Comparison of ENCODE assay signal across 16 cellular contexts in the genomic region with DNA sequence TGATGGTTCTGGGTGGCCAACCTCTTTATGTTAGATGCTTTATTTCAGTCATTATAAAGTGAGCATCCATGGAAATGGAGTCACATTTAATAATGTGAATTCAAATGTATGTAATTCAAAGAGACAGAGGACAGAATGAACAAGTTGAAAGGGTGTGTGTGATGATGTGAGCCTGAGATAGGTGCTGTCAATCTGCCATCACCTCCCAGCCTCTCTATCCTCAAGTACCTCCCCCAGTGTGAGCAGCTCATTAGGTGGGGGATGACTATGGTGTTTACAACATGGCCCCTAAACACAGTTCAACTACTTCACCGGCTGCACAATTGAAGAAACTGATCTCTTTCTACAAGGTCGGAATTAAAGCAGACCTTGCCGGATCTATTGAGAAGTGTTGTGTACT.
A peak's percentile ranks its signal among the peaks of the same experiment; 100 is the strongest.
DNase-seq lines count a peak whose midpoint lies in the region; ATAC-seq and TF ChIP-seq lines count a peak whose summit lies in the region.
"Had no signal": no experiment of that assay in that cellular context is flagged by ENCODE, and none has a peak within 500 bp of the region (broad histone marks: within the 10 kb centered on the region; RNA-seq: fewer than 3 reads in every experiment).

No MANE protein-coding gene starts in this region.

- no peak overlapping the region for H2AFZ ChIP-seq in trophoblast cell (ENCODE audit: insufficient read depth, low read length, poor library complexity)

- H3K4me2 ChIP-seq in trophoblast cell (ENCODE audit: low read length), result no peak overlapping the region
- H3K4me2 ChIP-seq: A549 had no signal

- no peak overlapping the region for H3K23ac ChIP-seq in trophoblast cell (ENCODE audit: low read length)

- H3K79me2 ChIP-seq in trophoblast cell (ENCODE audit: control insufficient read depth, insufficient read depth, low read length, poor library complexity), result peaks cover 2% of the 10 kb centered on the region

- H3K4me3 ChIP-seq in right cardiac atrium (ENCODE audit: low read length) (no peak overlapping the region), trophoblast cell (ENCODE audit: low read depth, low read length) (no peak overlapping the region), WERI-Rb-1 (ENCODE audit: low read depth, low read length) (no peak overlapping the region)
- H3K4me3 ChIP-seq: A549 had no signal

- 46% methylated on average over 3 of the region's 3 CpGs for WGBS in right cardiac atrium
- whole genome bisulfite sequencing in trophoblast cell (ENCODE audit: extremely low coverage, insufficient coverage, insufficient read length), result no CpG with 5 or more reads among the region's 3 CpGs

- H3K14ac ChIP-seq in trophoblast cell (ENCODE audit: low read length), result no peak overlapping the region

- no peak overlapping the region for H3K4ac ChIP-seq in trophoblast cell (ENCODE audit: low read depth, low read length)

- ATAC-seq in right cardiac atrium, result no peak
- ATAC-seq in left cardiac atrium, result no peak
- ATAC-seq in HG03571 (IDR thresholded peaks at IDR 0.05; ENCODE audit: unreplicated experiment), result no peak
- ATAC-seq: A549, HepG2 had no signal

- no peak overlapping the region for H3K9ac ChIP-seq in trophoblast cell (ENCODE audit: low read length)

- H3K18ac ChIP-seq in trophoblast cell (ENCODE audit: low read length), result no peak overlapping the region

- H3K9me3 ChIP-seq in right cardiac atrium (ENCODE audit: control insufficient read depth, low read length) (no peaks in the 10 kb centered on the region), trophoblast cell (ENCODE audit: insufficient read depth, low read depth, low read length) (no peaks in the 10 kb centered on the region), WERI-Rb-1 (ENCODE audit: severe bottlenecking) (no peaks in the 10 kb centered on the region)
- H3K9me3 ChIP-seq: A549, BE2C, Caco-2 had no signal

- intact Hi-C loops in right cardiac atrium (cut with DNase I), result loop anchor here in 1 of 4 donors (5.0 kb wide), 1 partner anchor 73 kb away; the partner anchor contains the start of gene IGFBP5
- intact Hi-C loops in left cardiac atrium (cut with DNase I), result no loop called here

- H3K27ac ChIP-seq in right cardiac atrium (ENCODE audit: low read length) (peak overlapping the region; percentile 59), trophoblast cell (ENCODE audit: low read depth, low read length) (no peak overlapping the region), WERI-Rb-1 (no peak overlapping the region)
- H3K27ac ChIP-seq: A549 had no signal

- no peak for DNase-seq in right cardiac atrium
- DNase-seq in left cardiac atrium, result no peak
- peak; percentile 64 for DNase-seq in NCI-H345 treated with DMSO at 0.1 percent for 48 hours (lab: John Stamatoyannopoulos, UW; ENCODE audit: unreplicated experiment)
- peak; percentile 38 to 64 for DNase-seq in erythroblast (lab: John Stamatoyannopoulos, UW)
- no peak for DNase-seq in trophoblast cell
- no peak for DNase-seq in WERI-Rb-1
- DNase-seq in GM19238 (ENCODE audit: insufficient read length, low spot score), result no peak
- DNase-seq: BE2C; Caco-2; CD8-positive, alpha-beta memory T cell; DND-41; GDM1; HCEC 1CT had no signal

- H4K91ac ChIP-seq in trophoblast cell (ENCODE audit: low read depth, low read length), result peak overlapping the region; percentile 32

- H2BK12ac ChIP-seq in trophoblast cell (ENCODE audit: low read length), result no peak overlapping the region

- H4K8ac ChIP-seq in trophoblast cell (ENCODE audit: low read depth, low read length), result no peak overlapping the region

- H2AK5ac ChIP-seq in trophoblast cell (ENCODE audit: low read length), result no peak overlapping the region

- TF ChIP-seq POLR2A in erythroblast (IDR thresholded peaks at IDR 0.05; ENCODE audit: low read length), result no peak

- H2BK5ac ChIP-seq in trophoblast cell (ENCODE audit: low read depth, low read length, poor library complexity), result no peak overlapping the region

- H3K79me1 ChIP-seq in trophoblast cell (ENCODE audit: low read length), result peaks cover 27% of the 10 kb centered on the region

- H2BK120ac ChIP-seq in trophoblast cell (ENCODE audit: insufficient read depth, low read length, poor library complexity), result no peak overlapping the region

- H3K4me1 ChIP-seq in right cardiac atrium (ENCODE audit: control insufficient read depth, insufficient read depth, low read length) (peaks cover 8% of the 10 kb centered on the region), trophoblast cell (ENCODE audit: control insufficient read depth in 1 of 2, insufficient read depth in 2 of 2, low read length in 2 of 2) (peaks cover 21 to 32% of the 10 kb centered on the region in 2 experiments)
- H3K4me1 ChIP-seq: Caco-2 had no signal

- H4K12ac ChIP-seq in trophoblast cell (ENCODE audit: low read depth, low read length), result no peak overlapping the region

- no peak for TF ChIP-seq CTCF in WERI-Rb-1 (IDR thresholded peaks at IDR 0.05; ENCODE audit: low read depth, low read length)

- H3K36me3 ChIP-seq in trophoblast cell (ENCODE audit: control insufficient read depth in 1 of 2, insufficient read depth in 2 of 2, low read length in 2 of 2), result no peaks in the 10 kb centered on the region
- H3K36me3 ChIP-seq in WERI-Rb-1, result no peaks in the 10 kb centered on the region
- H3K36me3 ChIP-seq: BE2C had no signal

- H3K27me3 ChIP-seq in right cardiac atrium (ENCODE audit: control insufficient read depth, insufficient read depth) (no peaks in the 10 kb centered on the region), trophoblast cell (ENCODE audit: insufficient read depth, low read length) (no peaks in the 10 kb centered on the region), WERI-Rb-1 (ENCODE audit: insufficient read depth, low read depth, severe bottlenecking) (no peaks in the 10 kb centered on the region)
- H3K27me3 ChIP-seq: BE2C had no signal

Comparison
In these comparisons a context has a peak if more than half of its experiments do, and no peak if none do; other contexts are left out.
1. DNase-seq: peak in NCI-H345 treated with DMSO at 0.1 percent for 48 hours (single experiment) and erythroblast (2 of 2); none in right cardiac atrium (0 of 3), left cardiac atrium (single experiment), trophoblast cell (0 of 2), WERI-Rb-1 (single experiment) and GM19238 (single experiment).